13 cellular contexts compared by ENCODE assay signal in the genomic region with DNA sequence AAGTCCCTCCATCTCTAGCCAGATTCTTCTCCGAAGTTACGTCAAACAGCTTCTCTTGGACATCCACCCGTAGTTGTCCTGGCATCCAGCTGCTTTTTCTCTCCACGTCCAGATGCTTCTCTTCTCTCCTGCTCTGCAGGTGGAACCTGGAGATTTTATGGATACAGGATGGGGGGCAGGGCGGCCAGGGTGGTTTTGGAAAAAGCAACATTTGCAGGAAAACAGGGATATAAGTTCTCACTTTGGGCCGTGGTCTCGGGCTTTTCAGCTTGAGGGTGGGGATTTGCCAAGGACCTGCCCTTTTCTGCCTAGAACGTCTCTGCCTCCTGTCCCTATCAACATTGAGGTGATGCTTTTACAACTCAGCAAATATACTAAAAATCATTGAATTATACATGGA.
"Had no signal": no experiment of that assay in that cellular context is flagged by ENCODE, and none has a peak within 500 bp of the region (broad histone marks: within the 10 kb centered on the region; RNA-seq: fewer than 3 reads in every experiment).

No MANE protein-coding gene starts in this region.

- H3K36me3 Mint-ChIP-seq: activated CD4-positive, alpha-beta memory T cell treated with anti-CD3 and anti-CD28 coated beads for 36 hours; activated CD8-positive, alpha-beta memory T cell treated with anti-CD3 and anti-CD28 coated beads, Interleukin-2, amount 10 ng/mL, durations not matched to agents 7 days and 5 days; activated naive CD8-positive, alpha-beta T cell; naive thymus-derived CD4-positive, alpha-beta T cell; stimulated activated naive B cell treated with anti-CD40 and anti-IgM and Interleukin-4, amounts not matched to agents 10 μg/mL and 1 μg/mL and 100 μg/mL, for 72 hours had no signal

- H3K4me1 Mint-ChIP-seq: activated CD4-positive, alpha-beta T cell treated with anti-CD3 and anti-CD28 coated beads for 36 hours; activated CD8-positive, alpha-beta memory T cell treated with anti-CD3 and anti-CD28 coated beads, Interleukin-2, amount 10 ng/mL, durations not matched to agents 7 days and 5 days; naive thymus-derived CD4-positive, alpha-beta T cell; stimulated activated naive B cell treated with anti-CD40 and anti-IgM and Interleukin-4, amounts not matched to agents 10 μg/mL and 1 μg/mL and 100 μg/mL, for 72 hours had no signal

- ATAC-seq: activated CD4-positive, alpha-beta T cell treated with anti-CD3 and anti-CD28 coated beads for 36 hours; activated CD8-positive, alpha-beta memory T cell treated with anti-CD3 and anti-CD28 coated beads, Interleukin-2, amount 10 ng/mL, durations not matched to agents 7 days and 5 days; heart left ventricle; naive thymus-derived CD4-positive, alpha-beta T cell had no signal

- H3K27me3 ChIP-seq: cardiac muscle cell, heart left ventricle, spleen, tibial artery had no signal

- H3K4me3 ChIP-seq: cardiac muscle cell, heart left ventricle, spleen, tibial artery had no signal

- H3K9me3 ChIP-seq: tibial artery had no signal

- DNase-seq: activated CD4-positive, alpha-beta memory T cell treated with anti-CD3 and anti-CD28 coated beads for 36 hours; activated CD4-positive, alpha-beta T cell treated with anti-CD3 and anti-CD28 coated beads for 36 hours; activated CD8-positive, alpha-beta memory T cell treated with anti-CD3 and anti-CD28 coated beads, Interleukin-2, amount 10 ng/mL, durations not matched to agents 7 days and 5 days; naive thymus-derived CD4-positive, alpha-beta T cell; spleen; stimulated activated CD4-positive, alpha-beta T cell treated with anti-CD3 and anti-CD28 coated beads, Interleukin-4, amount 100 ng/mL, for 4 hours; stimulated activated naive B cell treated with anti-CD40 and anti-IgM and Interleukin-4, amounts not matched to agents 10 μg/mL and 1 μg/mL and 100 μg/mL, for 72 hours; tibial artery had no signal

- H3K4me3 Mint-ChIP-seq: activated CD4-positive, alpha-beta memory T cell treated with anti-CD3 and anti-CD28 coated beads for 36 hours; activated CD4-positive, alpha-beta T cell treated with anti-CD3 and anti-CD28 coated beads for 36 hours; activated CD8-positive, alpha-beta memory T cell treated with anti-CD3 and anti-CD28 coated beads, Interleukin-2, amount 10 ng/mL, durations not matched to agents 7 days and 5 days; activated naive CD8-positive, alpha-beta T cell; naive thymus-derived CD4-positive, alpha-beta T cell; stimulated activated naive B cell treated with anti-CD40 and anti-IgM and Interleukin-4, amounts not matched to agents 10 μg/mL and 1 μg/mL and 100 μg/mL, for 72 hours; T-helper 2 cell treated with Interferon-gamma antibody and Interleukin-4, amounts not matched to agents 5 μg/mL and 100 μg/mL, for 36 hours had no signal

- H3K4me1 ChIP-seq: heart left ventricle, spleen, tibial artery had no signal

- FAIRE-seq: TTC549 had no signal

- H3K36me3 ChIP-seq: cardiac muscle cell, heart left ventricle, spleen, tibial artery had no signal

- H3K27me3 Mint-ChIP-seq: activated CD4-positive, alpha-beta memory T cell treated with anti-CD3 and anti-CD28 coated beads for 36 hours; activated CD4-positive, alpha-beta T cell treated with anti-CD3 and anti-CD28 coated beads for 36 hours; activated CD8-positive, alpha-beta memory T cell treated with anti-CD3 and anti-CD28 coated beads, Interleukin-2, amount 10 ng/mL, durations not matched to agents 7 days and 5 days; activated naive CD8-positive, alpha-beta T cell; naive thymus-derived CD4-positive, alpha-beta T cell; stimulated activated naive B cell treated with anti-CD40 and anti-IgM and Interleukin-4, amounts not matched to agents 10 μg/mL and 1 μg/mL and 100 μg/mL, for 72 hours had no signal

- H3K27ac ChIP-seq: cardiac muscle cell, heart left ventricle, spleen, tibial artery had no signal

- H3K27ac Mint-ChIP-seq: activated CD4-positive, alpha-beta memory T cell treated with anti-CD3 and anti-CD28 coated beads for 36 hours; activated CD4-positive, alpha-beta T cell treated with anti-CD3 and anti-CD28 coated beads for 36 hours; activated CD8-positive, alpha-beta memory T cell treated with anti-CD3 and anti-CD28 coated beads, Interleukin-2, amount 10 ng/mL, durations not matched to agents 7 days and 5 days; activated naive CD8-positive, alpha-beta T cell; naive thymus-derived CD4-positive, alpha-beta T cell; stimulated activated naive B cell treated with anti-CD40 and anti-IgM and Interleukin-4, amounts not matched to agents 10 μg/mL and 1 μg/mL and 100 μg/mL, for 72 hours; T-helper 2 cell treated with Interferon-gamma antibody and Interleukin-4, amounts not matched to agents 5 μg/mL and 100 μg/mL, for 36 hours had no signal
